In the genomic region with DNA sequence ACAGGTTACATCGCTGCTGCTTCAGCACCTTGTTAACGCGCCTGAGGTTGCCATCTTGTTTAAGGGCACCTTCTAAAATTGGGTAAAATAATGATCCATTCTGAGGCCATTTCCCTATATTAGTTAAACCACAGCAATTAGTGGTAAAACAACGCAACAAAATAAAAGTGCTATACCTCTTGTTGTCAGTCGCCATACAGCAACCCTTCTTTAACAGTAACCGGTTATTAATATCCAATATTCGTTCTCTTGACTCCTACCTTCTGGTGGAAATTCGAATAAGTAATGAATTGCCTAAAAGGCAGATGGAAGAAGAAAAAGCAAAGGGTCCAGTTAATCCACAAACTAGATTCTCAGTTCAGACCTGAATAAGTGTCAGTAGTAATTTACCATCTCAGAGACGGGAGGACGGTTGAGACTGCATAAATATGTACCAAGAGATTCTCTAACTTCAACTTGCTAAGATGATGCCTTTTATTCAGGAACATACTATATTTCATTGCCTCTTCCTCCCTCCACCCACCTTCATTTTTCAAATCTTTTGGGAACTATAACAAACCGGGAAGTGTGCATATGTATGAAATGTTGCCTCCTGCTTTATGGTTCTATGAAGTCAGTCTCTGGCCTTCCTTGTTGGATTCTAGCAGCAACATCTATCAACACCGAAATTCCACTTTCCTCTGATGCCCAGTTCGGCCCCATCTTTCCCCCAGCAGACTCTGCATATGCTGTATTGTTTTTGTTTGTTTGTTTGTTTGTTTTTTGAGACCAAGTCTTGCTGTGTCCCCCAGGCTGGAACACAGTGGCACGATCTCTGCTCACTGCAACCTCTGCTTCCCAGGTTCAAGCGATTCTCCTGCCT, we compare ENCODE assay signal across 9 cellular contexts. TPM values are rescaled to one million over a fixed set of nuclear protein-coding genes. Genes with fewer than 3 reads are reported as not detected.
DNase-seq lines count a peak whose midpoint lies in the region; ATAC-seq, FAIRE-seq and TF ChIP-seq lines count a peak whose summit lies in the region.
"Had no signal": no experiment of that assay in that cellular context is flagged by ENCODE, and none has a peak within 500 bp of the region (broad histone marks: within the 10 kb centered on the region; RNA-seq: fewer than 3 reads in every experiment).

No MANE protein-coding gene starts in this region.

- H3K9me3 Mint-ChIP-seq in CD4-positive, alpha-beta T cell = no peaks in the 10 kb centered on the region

- no peaks in the 10 kb centered on the region for H3K9me3 ChIP-seq in CD4-positive, alpha-beta T cell (ENCODE audit: control insufficient read depth, low read length)
- H3K9me3 ChIP-seq in Peyer's patch = no peaks in the 10 kb centered on the region
- no peaks in the 10 kb centered on the region for H3K9me3 ChIP-seq in endothelial cell of umbilical vein (replicated peaks; ENCODE audit: control insufficient read depth, insufficient read depth, low read length)
- no peaks in the 10 kb centered on the region for H3K9me3 ChIP-seq in neuronal stem cell (replicated peaks in 1 of 2; ENCODE audit: control insufficient read depth in 2 of 2, insufficient read depth in 1 of 2, low read depth in 1 of 2, low read length in 2 of 2)

- H3K79me2 ChIP-seq in endothelial cell of umbilical vein (ENCODE audit: control insufficient read depth, insufficient read depth, low read length) = peaks cover 25% of the 10 kb centered on the region

- no peak for TF ChIP-seq POLR2A in Peyer's patch (IDR thresholded peaks at IDR 0.05)
- no peak for TF ChIP-seq POLR2A in endothelial cell of umbilical vein (IDR thresholded peaks at IDR 0.05; ENCODE audit: low read depth, low read length)

- H3K4me1 Mint-ChIP-seq in CD4-positive, alpha-beta T cell (ENCODE audit: low read depth) = peaks cover 36% of the 10 kb centered on the region

- BruUV-seq in endothelial cell of umbilical vein (replicated peaks; lab: Mats Ljungman, UMichigan) = TSS peak; percentile 66

- H3K27me3 Mint-ChIP-seq in CD4-positive, alpha-beta T cell = no peaks in the 10 kb centered on the region

- no peak for ATAC-seq in CD4-positive, alpha-beta T cell (ENCODE audit: poor library complexity)

- H2AK5ac ChIP-seq in neuronal stem cell (ENCODE audit: low read depth, low read length) = no peak overlapping the region

- no peak overlapping the region for H3K4ac ChIP-seq in neuronal stem cell (ENCODE audit: low read length)

- H3K27me3 ChIP-seq in CD4-positive, alpha-beta T cell (ENCODE audit: control insufficient read depth, insufficient read depth, low read length) = no peaks in the 10 kb centered on the region
- H3K27me3 ChIP-seq in Peyer's patch (no peaks in the 10 kb centered on the region), endothelial cell of umbilical vein (ENCODE audit: control insufficient read depth in 2 of 2, insufficient read depth in 2 of 2, low read length in 2 of 2) (no peaks in the 10 kb centered on the region), neuronal stem cell (ENCODE audit: control insufficient read depth in 3 of 3, insufficient read depth in 3 of 3, low read depth in 1 of 3, low read length in 3 of 3) (no peaks in the 10 kb centered on the region)

- H3K27ac ChIP-seq in CD4-positive, alpha-beta T cell (ENCODE audit: low read depth, low read length) = peak overlapping the region; percentile 75
- H3K27ac ChIP-seq in Peyer's patch = peak overlapping the region; percentile 85 to 95 (median 91)
- H3K27ac ChIP-seq in endothelial cell of umbilical vein (ENCODE audit: insufficient read depth, low read depth, low read length) = peak overlapping the region; percentile 88
- no peak overlapping the region for H3K27ac ChIP-seq in neuronal stem cell (replicated peaks; ENCODE audit: low read length)

- no peak overlapping the region for H4K8ac ChIP-seq in neuronal stem cell (ENCODE audit: low read depth, low read length)

- DNase-seq in CD4-positive, alpha-beta T cell = no peak
- DNase-seq in Peyer's patch = no peak
- no peak for DNase-seq in endothelial cell of umbilical vein (ENCODE audit: low read depth, low spot score)
- no peak for DNase-seq in neuronal stem cell (ENCODE audit: low spot score)
- DNase-seq in NOMO-1 (lab: John Stamatoyannopoulos, UW; ENCODE audit: unreplicated experiment in 2 of 2) = no peak
- DNase-seq in activated effector memory CD4-positive, alpha-beta T cell treated with anti-CD3 and anti-CD28 coated beads, Interleukin-2, amount 50 U/mL, for 16 hours = no peak
- DNase-seq in DMS 273 treated with DMSO at 0.1 percent for 48 hours (lab: John Stamatoyannopoulos, UW) = no peak
- no peak for DNase-seq in NCI-H748 (lab: John Stamatoyannopoulos, UW; ENCODE audit: unreplicated experiment)
- DNase-seq: MV-4-11 had no signal

- intact Hi-C loops in CD4-positive, alpha-beta T cell (cut with DNase I, micrococcal nuclease) = loop anchor here (1.0 to 2.0 kb wide), 3 partner anchors 21 to 28 kb away; a partner anchor contains a TSS
- intact Hi-C loops in endothelial cell of umbilical vein (cut with micrococcal nuclease) = loop anchor here (1.0 to 2.0 kb wide), 3 partner anchors 12 to 29 kb away; no protein-coding TSS in a partner anchor

- dilution Hi-C loops in endothelial cell of umbilical vein (cut with MboI; ENCODE audit: extremely low pct_ligation_motif_present, low sequenced_read_pairs) = no loop called here

- WGBS in neuronal stem cell (ENCODE audit: extremely low coverage in 2 of 2, insufficient read length in 2 of 2, insufficient replicate concordance in 1 of 2), 2 donors = no CpG with 5 or more reads among the region's 15 CpGs

- H2BK5ac ChIP-seq in neuronal stem cell (ENCODE audit: low read length) = no peak overlapping the region

- no peak overlapping the region for H2BK15ac ChIP-seq in neuronal stem cell (ENCODE audit: low read length)

- H3K79me1 ChIP-seq in neuronal stem cell (ENCODE audit: low read depth, low read length) = peaks cover 4% of the 10 kb centered on the region

- H3K9ac ChIP-seq in endothelial cell of umbilical vein (replicated peaks; ENCODE audit: extremely low read depth, insufficient read depth, low read length) (peak overlapping the region; percentile 93), neuronal stem cell (ENCODE audit: low read depth, low read length, poor library complexity) (no peak overlapping the region)

- H3K4me3 Mint-ChIP-seq in CD4-positive, alpha-beta T cell = peak overlapping the region; percentile 90

- peak overlapping the region; percentile 92 for H3K27ac Mint-ChIP-seq in CD4-positive, alpha-beta T cell

- POLR2A ChIA-PET in CD4-positive, alpha-beta T cell (lab: Charles Lee) = interaction anchor here (0.7 to 5.3 kb wide), 11 partner anchors 12 to 286 kb away, joined by 3 to 65 read pairs (median 6); a partner anchor contains a TSS
- POLR2A ChIA-PET in endothelial cell of umbilical vein (lab: Charles Lee) = no interaction called here

- H2AFZ ChIP-seq in endothelial cell of umbilical vein (ENCODE audit: low read depth, low read length) (peak overlapping the region; percentile 88), neuronal stem cell (ENCODE audit: low read length) (peak overlapping the region; percentile 89)

- H4K91ac ChIP-seq in neuronal stem cell (ENCODE audit: low read depth, low read length, poor library complexity) = no peak overlapping the region

- H3K23ac ChIP-seq in neuronal stem cell (ENCODE audit: low read depth, low read length, poor library complexity) = no peak overlapping the region

- CTCF ChIA-PET in CD4-positive, alpha-beta T cell (lab: Charles Lee) = interaction anchor here (0.7 to 2.5 kb wide), 5 partner anchors 22 to 149 kb away, joined by 3 to 16 read pairs (median 3); a partner anchor contains a TSS
- CTCF ChIA-PET in endothelial cell of umbilical vein (lab: Charles Lee) = interaction anchor here (1.0 to 4.4 kb wide), 3 partner anchors 23 to 49 kb away, joined by 4 to 23 read pairs (median 8); no protein-coding TSS in a partner anchor

- H3K9me1 ChIP-seq in endothelial cell of umbilical vein (replicated peaks; ENCODE audit: control insufficient read depth, extremely low read depth, insufficient read depth, low read length) = no peaks in the 10 kb centered on the region

- H3K4me2 ChIP-seq in endothelial cell of umbilical vein (ENCODE audit: insufficient read depth, low read length) (peak overlapping the region; percentile 66), neuronal stem cell (ENCODE audit: insufficient read depth, low read length, poor library complexity, severe bottlenecking) (no peak overlapping the region)

- H3K4me1 ChIP-seq in Peyer's patch (peaks cover 0 to 17% (median 2%) of the 10 kb centered on the region in 4 donors), endothelial cell of umbilical vein (ENCODE audit: control insufficient read depth, extremely low read depth, insufficient read depth, low read length) (peaks cover 12% of the 10 kb centered on the region), neuronal stem cell (ENCODE audit: control insufficient read depth in 2 of 2, insufficient read depth in 1 of 2, low read depth in 1 of 2, low read length in 2 of 2) (peaks cover 0 to 7% of the 10 kb centered on the region in 2 donors)

- H3K4me3 ChIP-seq in Peyer's patch (peak overlapping the region in 3 of 4 donors; percentile 66 to 86 (median 74)), endothelial cell of umbilical vein (replicated peaks in 1 of 3; ENCODE audit: insufficient read depth in 1 of 3, low read depth in 1 of 3, low read length in 3 of 3) (peak overlapping the region in 1 of 3 experiments; percentile 88), neuronal stem cell (ENCODE audit: low read length in 2 of 2) (peak overlapping the region in 1 of 2 donors; percentile 83)

- H3K36me3 Mint-ChIP-seq in CD4-positive, alpha-beta T cell (ENCODE audit: low read depth) = peaks cover 33% of the 10 kb centered on the region

- H3K36me3 ChIP-seq in Peyer's patch (peaks cover 0 to 28% (median 0%) of the 10 kb centered on the region in 3 donors), endothelial cell of umbilical vein (ENCODE audit: control insufficient read depth in 2 of 2, extremely low read depth in 1 of 2, insufficient read depth in 2 of 2, low read length in 2 of 2) (peaks cover 8 to 9% of the 10 kb centered on the region in 2 experiments), neuronal stem cell (replicated peaks in 1 of 2; ENCODE audit: control insufficient read depth in 2 of 2, insufficient read depth in 2 of 2, low read length in 2 of 2) (peaks cover 12 to 29% of the 10 kb centered on the region in 2 donors)

- no peak overlapping the region for H2BK12ac ChIP-seq in neuronal stem cell (ENCODE audit: low read length)

- TF ChIP-seq CTCF in CD4-positive, alpha-beta T cell (IDR thresholded peaks at IDR 0.05) = no peak
- peak in 2 of 6 experiments; percentile 32 to 34 for TF ChIP-seq CTCF in Peyer's patch (IDR thresholded peaks at IDR 0.05)
- TF ChIP-seq CTCF in endothelial cell of umbilical vein (IDR thresholded peaks at IDR 0.05; ENCODE audit: extremely low read depth in 1 of 2, insufficient read depth in 1 of 2, low read depth in 1 of 2, low read length in 2 of 2) = no peak

- H3K18ac ChIP-seq in neuronal stem cell (ENCODE audit: low read length) = no peak overlapping the region

- no peak overlapping the region for H2BK120ac ChIP-seq in neuronal stem cell (ENCODE audit: low read depth, low read length)

- H4K20me1 ChIP-seq in endothelial cell of umbilical vein (replicated peaks; ENCODE audit: control insufficient read depth, extremely low read depth, insufficient read depth, low read length) = no peaks in the 10 kb centered on the region

- H3K14ac ChIP-seq in neuronal stem cell (ENCODE audit: low read length) = no peak overlapping the region

- peak; percentile 24 for FAIRE-seq in endothelial cell of umbilical vein (lab: Jason Lieb, UNC)

RNA-seq across cellular contexts. Expression of a gene that starts 0.8 kb away (rescaled TPM):
- total RNA-seq in CD4-positive, alpha-beta T cell = 10 to 100 TPM; 20.1 to 24.5 TPM
- total RNA-seq in Peyer's patch (100 to 1,000 TPM in 1 of 4 donors, 10 to 100 TPM in 3; 49.6 to 116 (median 68.8) TPM), endothelial cell of umbilical vein (214 and 236 TPM in 2 replicates)
- 459 and 464 TPM in 2 replicates for polyA plus RNA-seq in endothelial cell of umbilical vein
- 355 and 404 TPM in 2 replicates for polyA plus RNA-seq in endothelial cell of umbilical vein (2011; cell fraction: cytosol; rRNA removed)
- 144 and 152 TPM in 2 replicates for polyA plus RNA-seq in endothelial cell of umbilical vein (2011; cell fraction: nucleus; rRNA removed)
- polyA plus RNA-seq in endothelial cell of umbilical vein (2012) = 223 and 262 TPM in 2 replicates
- 286 and 312 TPM in 2 replicates for polyA minus RNA-seq in endothelial cell of umbilical vein
- polyA minus RNA-seq in endothelial cell of umbilical vein (2011; cell fraction: cytosol; rRNA and poly(A)+ RNA removed) = 207 TPM
- polyA minus RNA-seq in endothelial cell of umbilical vein (2011; cell fraction: nucleus; rRNA and poly(A)+ RNA removed) = 42.4 and 46.8 TPM in 2 replicates
- 136 TPM for polyA plus RNA-seq in neuronal stem cell (2013, experiment 1 of 2)
- 135 TPM for polyA plus RNA-seq in neuronal stem cell (2013, experiment 2 of 2)

RNA-seq across cellular contexts. Expression of a gene that starts 6.5 kb away (rescaled TPM):
- total RNA-seq in CD4-positive, alpha-beta T cell = under 1 TPM; 0.16 to 0.31 TPM
- not detected for total RNA-seq in Peyer's patch
- not detected in 2 replicates for total RNA-seq in endothelial cell of umbilical vein
- polyA plus RNA-seq in endothelial cell of umbilical vein = not detected in 2 replicates
- not detected in 2 replicates for polyA plus RNA-seq in endothelial cell of umbilical vein (2011; cell fraction: cytosol; rRNA removed)
- not detected in 2 replicates for polyA plus RNA-seq in endothelial cell of umbilical vein (2011; cell fraction: nucleus; rRNA removed)
- not detected in 2 replicates for polyA plus RNA-seq in endothelial cell of umbilical vein (2012)
- not detected in 2 replicates for polyA minus RNA-seq in endothelial cell of umbilical vein
- polyA minus RNA-seq in endothelial cell of umbilical vein (2011; cell fraction: cytosol; rRNA and poly(A)+ RNA removed) = not detected
- not detected in 2 replicates for polyA minus RNA-seq in endothelial cell of umbilical vein (2011; cell fraction: nucleus; rRNA and poly(A)+ RNA removed)
- polyA plus RNA-seq in neuronal stem cell (2013, experiment 1 of 2) = not detected
- not detected for polyA plus RNA-seq in neuronal stem cell (2013, experiment 2 of 2)

RNA-seq across cellular contexts. Expression of a gene that starts 21.8 kb away (rescaled TPM):
- total RNA-seq in CD4-positive, alpha-beta T cell = 1 to 10 TPM; 3.3 to 3.7 TPM
- 10 to 100 TPM in 1 of 4 donors, 1 to 10 TPM in 3; 1.1 to 12.4 (median 5.5) TPM for total RNA-seq in Peyer's patch
- total RNA-seq in endothelial cell of umbilical vein = 20.2 and 21.7 TPM in 2 replicates
- polyA plus RNA-seq in endothelial cell of umbilical vein = 52.9 and 63.1 TPM in 2 replicates
- 16.0 and 22.7 TPM in 2 replicates for polyA plus RNA-seq in endothelial cell of umbilical vein (2011; cell fraction: cytosol; rRNA removed)
- polyA plus RNA-seq in endothelial cell of umbilical vein (2011; cell fraction: nucleus; rRNA removed) = 173 and 192 TPM in 2 replicates
- 11.8 and 13.2 TPM in 2 replicates for polyA plus RNA-seq in endothelial cell of umbilical vein (2012)
- 36.3 and 46.1 TPM in 2 replicates for polyA minus RNA-seq in endothelial cell of umbilical vein
- 4.0 TPM for polyA minus RNA-seq in endothelial cell of umbilical vein (2011; cell fraction: cytosol; rRNA and poly(A)+ RNA removed)
- polyA minus RNA-seq in endothelial cell of umbilical vein (2011; cell fraction: nucleus; rRNA and poly(A)+ RNA removed) = 35.7 and 41.4 TPM in 2 replicates
- polyA plus RNA-seq in neuronal stem cell (2013, experiment 1 of 2) = 21.1 TPM
- 20.6 TPM for polyA plus RNA-seq in neuronal stem cell (2013, experiment 2 of 2)

RNA-seq across cellular contexts. Expression of a gene that starts 25.6 kb away (rescaled TPM):
- total RNA-seq in CD4-positive, alpha-beta T cell = 1 to 10 TPM; 7.6 to 8.4 TPM
- total RNA-seq in Peyer's patch (10 to 100 TPM; 11.0 to 34.4 (median 19.8) TPM), endothelial cell of umbilical vein (5.4 and 7.1 TPM in 2 replicates)
- polyA plus RNA-seq in endothelial cell of umbilical vein = 9.2 and 10.0 TPM in 2 replicates
- 9.5 and 10.0 TPM in 2 replicates for polyA plus RNA-seq in endothelial cell of umbilical vein (2011; cell fraction: cytosol; rRNA removed)
- polyA plus RNA-seq in endothelial cell of umbilical vein (2011; cell fraction: nucleus; rRNA removed) = 11.5 and 18.1 TPM in 2 replicates
- 5.9 and 6.8 TPM in 2 replicates for polyA plus RNA-seq in endothelial cell of umbilical vein (2012)
- polyA minus RNA-seq in endothelial cell of umbilical vein = 16.4 and 19.1 TPM in 2 replicates
- polyA minus RNA-seq in endothelial cell of umbilical vein (2011; cell fraction: cytosol; rRNA and poly(A)+ RNA removed) = 5.2 TPM
- 5.0 and 6.1 TPM in 2 replicates for polyA minus RNA-seq in endothelial cell of umbilical vein (2011; cell fraction: nucleus; rRNA and poly(A)+ RNA removed)
- polyA plus RNA-seq in neuronal stem cell (2013, experiment 1 of 2) = 7.0 TPM
- 6.1 TPM for polyA plus RNA-seq in neuronal stem cell (2013, experiment 2 of 2)

RNA-seq across cellular contexts. Expression of a gene that starts 53.2 kb away (rescaled TPM):
- 1 to 10 TPM in 1 of 2 experiments, under 1 TPM in 1; 0.67 to 1.1 TPM for total RNA-seq in CD4-positive, alpha-beta T cell
- total RNA-seq in Peyer's patch (1 to 10 TPM in 3 of 4 donors, under 1 TPM in 1; 0.70 to 3.3 (median 2.4) TPM), endothelial cell of umbilical vein (54.1 and 61.7 TPM in 2 replicates)
- 50.0 and 50.7 TPM in 2 replicates for polyA plus RNA-seq in endothelial cell of umbilical vein
- polyA plus RNA-seq in endothelial cell of umbilical vein (2011; cell fraction: cytosol; rRNA removed) = 41.4 and 44.7 TPM in 2 replicates
- polyA plus RNA-seq in endothelial cell of umbilical vein (2011; cell fraction: nucleus; rRNA removed) = 64.2 and 66.4 TPM in 2 replicates
- polyA plus RNA-seq in endothelial cell of umbilical vein (2012) = 24.6 and 40.3 TPM in 2 replicates
- 144 and 157 TPM in 2 replicates for polyA minus RNA-seq in endothelial cell of umbilical vein
- 62.4 TPM for polyA minus RNA-seq in endothelial cell of umbilical vein (2011; cell fraction: cytosol; rRNA and poly(A)+ RNA removed)
- 65.9 and 69.6 TPM in 2 replicates for polyA minus RNA-seq in endothelial cell of umbilical vein (2011; cell fraction: nucleus; rRNA and poly(A)+ RNA removed)
- polyA plus RNA-seq in neuronal stem cell (2013, experiment 1 of 2) = 63.6 TPM
- 64.1 TPM for polyA plus RNA-seq in neuronal stem cell (2013, experiment 2 of 2)
